Comparison of ENCODE assay signal across 8 cellular contexts in the genomic region with DNA sequence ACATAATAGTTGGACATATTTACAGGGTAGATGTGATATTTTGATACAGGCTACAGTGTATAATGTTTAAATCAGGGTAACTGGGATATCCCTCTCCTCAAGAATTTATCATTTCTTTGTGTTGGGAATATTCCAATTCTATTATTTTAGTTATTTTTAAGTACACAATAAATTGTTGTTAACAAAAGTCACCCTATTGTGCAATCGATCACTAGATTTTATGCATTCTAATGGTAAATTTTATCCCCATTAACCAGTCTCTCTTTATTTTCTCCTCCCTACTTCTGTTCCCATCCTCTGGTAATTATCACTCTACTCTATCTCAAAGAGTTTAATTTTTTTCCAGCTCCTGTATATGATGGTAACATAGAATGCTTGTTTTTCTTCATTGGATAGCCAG.
"Had no signal": no experiment of that assay in that cellular context is flagged by ENCODE, and none has a peak within 500 bp of the region (broad histone marks: within the 10 kb centered on the region; RNA-seq: fewer than 3 reads in every experiment).

No MANE protein-coding gene starts in this region.

- DNase-seq: H7, HFFc6, KBM-7 had no signal

- ATAC-seq: GM23338, HCT116 had no signal

- H3K9ac ChIP-seq: KMS-11 had no signal

- H3K27ac ChIP-seq: HL-60, KMS-11 had no signal

- H3K4me3 ChIP-seq: GM23338, HAP-1 had no signal

- H2AFZ ChIP-seq: GM23338 had no signal

- H3K36me3 ChIP-seq: HAP-1 had no signal

- H3K4me2 ChIP-seq: GM23338, KMS-11 had no signal

- H3K9me3 ChIP-seq: HAP-1 had no signal

- H3K4me1 ChIP-seq: HAP-1 had no signal
